ENCODE assay signal across 8 cellular contexts in the genomic region with DNA sequence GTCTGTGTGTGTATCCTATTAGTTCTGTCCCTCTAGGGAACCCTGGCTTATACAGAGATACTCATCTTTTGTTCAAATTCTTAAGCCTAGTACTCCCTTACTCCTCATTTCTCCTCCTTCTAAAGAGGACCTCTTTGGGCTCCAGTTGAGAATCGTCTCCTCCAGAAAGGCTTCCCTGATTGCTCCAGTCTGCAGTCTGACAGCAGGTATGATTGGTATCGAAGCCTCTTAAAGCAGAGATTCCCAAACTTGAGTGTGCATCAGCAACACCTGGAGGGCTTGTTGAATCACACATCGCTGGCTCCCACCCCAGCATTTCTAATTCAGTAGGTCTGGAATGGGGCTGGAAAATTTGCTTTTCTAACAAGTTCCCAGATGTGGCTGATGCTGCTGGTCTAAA.
"Had no signal": no experiment of that assay in that cellular context is flagged by ENCODE, and none has a peak within 500 bp of the region (broad histone marks: within the 10 kb centered on the region; RNA-seq: fewer than 3 reads in every experiment).

No MANE protein-coding gene starts in this region.

- H3K4me3 ChIP-seq: GM12878 had no signal

- FAIRE-seq: G401.6, GM12878, GM12891, GM12892, GM18507, GM19239 had no signal

- DNase-seq: GDM1, GF-D8 had no signal

- ATAC-seq: GM12878 had no signal
